ENCODE assay signal across 26 cellular contexts in the genomic region with DNA sequence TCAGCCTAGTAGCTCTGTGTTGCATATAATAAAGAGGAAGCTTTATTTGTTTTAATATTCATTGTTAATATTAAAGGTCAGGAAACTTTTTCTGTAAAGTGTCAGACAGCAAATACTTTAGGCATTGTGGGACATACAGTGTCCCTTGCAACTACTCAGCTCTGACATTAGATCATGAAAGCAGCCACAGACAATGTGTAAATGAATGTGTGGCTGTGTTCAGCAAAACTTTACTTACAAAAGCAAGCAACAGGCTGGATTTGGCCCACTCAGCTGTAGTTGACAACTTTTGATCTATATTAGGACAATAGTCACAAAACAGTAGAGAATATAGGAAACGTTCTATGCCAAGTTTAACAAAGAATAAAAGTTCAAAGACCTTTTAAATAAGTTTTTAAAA.
"Had no signal": no experiment of that assay in that cellular context is flagged by ENCODE, and none has a peak within 500 bp of the region (broad histone marks: within the 10 kb centered on the region; RNA-seq: fewer than 3 reads in every experiment).

No MANE protein-coding gene starts in this region.

- H3K27me3 ChIP-seq: ascending aorta, body of pancreas, Peyer's patch, SJCRH30 had no signal

- H3K27me3 Mint-ChIP-seq: activated B cell treated with CpG ODN at 0.5 μM for 24 hours; activated CD8-positive, alpha-beta T cell treated with anti-CD3 and anti-CD28 coated beads for 36 hours; activated naive CD4-positive, alpha-beta T cell treated with anti-CD3 and anti-CD28 coated beads, Interleukin-2, amount 50 U/mL, for 24 hours; T-helper 17 cell had no signal

- H3K4me3 ChIP-seq: ascending aorta, body of pancreas, K562, Peyer's patch, SJCRH30 had no signal

- ATAC-seq: body of pancreas, K562, T-helper 17 cell had no signal

- H3K9me3 ChIP-seq: ascending aorta, body of pancreas, Peyer's patch, SJCRH30 had no signal

- H3K27ac Mint-ChIP-seq: activated B cell treated with CpG ODN at 0.5 μM for 24 hours; activated CD8-positive, alpha-beta T cell treated with anti-CD3 and anti-CD28 coated beads for 36 hours; activated naive CD4-positive, alpha-beta T cell treated with anti-CD3 and anti-CD28 coated beads, Interleukin-2, amount 50 U/mL, for 24 hours; T-helper 17 cell had no signal

- H3K9me3 Mint-ChIP-seq: activated naive CD4-positive, alpha-beta T cell treated with anti-CD3 and anti-CD28 coated beads, Interleukin-2, amount 50 U/mL, for 24 hours had no signal

- H3K36me3 ChIP-seq: ascending aorta, Peyer's patch, SJCRH30 had no signal

- DNase-seq: activated B cell treated with CpG ODN at 0.5 μM for 24 hours; activated CD4-positive, alpha-beta T cell treated with anti-CD3 and anti-CD28 coated beads for 4 hours; activated CD8-positive, alpha-beta memory T cell treated with anti-CD3 and anti-CD28 coated beads, Interleukin-2, amount 50 U/mL, for 4 hours; activated CD8-positive, alpha-beta T cell treated with anti-CD3 and anti-CD28 coated beads for 36 hours; activated effector memory CD4-positive, alpha-beta T cell treated with Interleukin-2 at 50 U/mL for 16 hours; activated naive CD4-positive, alpha-beta T cell; body of pancreas; central memory CD4-positive, alpha-beta T cell; Kasumi-1; NCI-H1092; NCI-H1417; NCI-H1930; NCI-H2171; NCI-H2227 treated with DMSO at 0.1 percent for 48 hours; NCI-H446 treated with DMSO at 0.1 percent for 48 hours; NCI-H526; NCI-H774; Peyer's patch; Right ventricle myocardium superior; SJCRH30; T-helper 17 cell; T1000 had no signal

- H3K4me1 Mint-ChIP-seq: T-helper 17 cell had no signal

- H3K27ac ChIP-seq: ascending aorta, body of pancreas, Peyer's patch, RWPE1, SJCRH30 had no signal

- H3K4me3 Mint-ChIP-seq: activated B cell treated with CpG ODN at 0.5 μM for 24 hours; activated CD8-positive, alpha-beta T cell treated with anti-CD3 and anti-CD28 coated beads for 36 hours; activated naive CD4-positive, alpha-beta T cell treated with anti-CD3 and anti-CD28 coated beads, Interleukin-2, amount 50 U/mL, for 24 hours; T-helper 17 cell had no signal

- H3K4me1 ChIP-seq: ascending aorta, Peyer's patch, SJCRH30 had no signal
